Comparison of ENCODE assay signal across 16 cellular contexts in the genomic region with DNA sequence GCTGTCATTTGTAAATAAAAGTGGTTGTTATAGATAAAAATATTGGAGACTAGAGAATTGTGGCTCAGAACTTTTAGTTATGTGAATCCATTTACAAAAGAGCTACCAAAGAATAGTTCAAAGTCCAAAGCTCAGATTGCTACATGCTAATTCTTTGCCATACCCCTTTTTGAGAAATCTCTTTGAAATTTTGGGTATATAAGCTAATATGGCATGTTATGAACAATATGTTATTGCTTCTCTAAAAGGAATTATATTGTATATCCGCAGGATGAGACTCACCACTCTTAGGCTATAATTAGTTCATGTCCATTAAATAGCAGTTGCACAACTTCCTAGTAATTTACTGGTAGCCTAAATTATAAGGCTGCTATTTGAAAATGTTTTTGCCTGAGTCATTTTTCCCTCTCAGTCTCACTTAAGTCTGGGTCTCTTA.
DNase-seq lines count a peak whose midpoint lies in the region; ATAC-seq and TF ChIP-seq lines count a peak whose summit lies in the region.
"Had no signal": no experiment of that assay in that cellular context is flagged by ENCODE, and none has a peak within 500 bp of the region (broad histone marks: within the 10 kb centered on the region; RNA-seq: fewer than 3 reads in every experiment).

No MANE protein-coding gene starts in this region.

- H3K36me3 ChIP-seq in adipocyte (ENCODE audit: control insufficient read depth, insufficient read depth, low read length, severe bottlenecking) = no peaks in the 10 kb centered on the region
- H3K36me3 ChIP-seq in right lobe of liver = no peaks in the 10 kb centered on the region
- H3K36me3 ChIP-seq in lower lobe of right lung = no peaks in the 10 kb centered on the region
- H3K36me3 ChIP-seq: neural progenitor cell, WERI-Rb-1 had no signal

- intact Hi-C loops in right lobe of liver (cut with DNase I) (no loop called here), lower lobe of right lung (cut with DNase I) (no loop called here)

- peak; percentile 70 for DNase-seq in AG09309 (ENCODE audit: low read depth)
- peak; percentile 65 for DNase-seq in M059J (ENCODE audit: low read depth)
- peak; percentile 58 for DNase-seq in adipocyte (ENCODE audit: low read depth)
- DNase-seq in right lobe of liver = no peak
- no peak for DNase-seq in erythroblast (lab: John Stamatoyannopoulos, UW)
- DNase-seq in lower lobe of right lung = no peak
- no peak for DNase-seq in NCI-H748 (lab: John Stamatoyannopoulos, UW; ENCODE audit: unreplicated experiment)
- no peak for DNase-seq in NCI-H1694 (lab: John Stamatoyannopoulos, UW)
- DNase-seq: activated gamma-delta T cell; C1 segment of cervical spinal cord; DMS79 treated with DMSO at 0.1 percent for 48 hours; foreskin melanocyte; stimulated activated naive CD4-positive, alpha-beta T cell; WERI-Rb-1 had no signal

- TF ChIP-seq CTCF in AG09309 (IDR thresholded peaks at IDR 0.05; ENCODE audit: control insufficient read depth, insufficient read depth, low read depth, low read length, missing control alignments) (no peak), right lobe of liver (IDR thresholded peaks at IDR 0.05) (no peak), lower lobe of right lung (IDR thresholded peaks at IDR 0.05) (no peak)

- H3K27me3 ChIP-seq in adipocyte (replicated peaks; ENCODE audit: control insufficient read depth, insufficient read depth, low read length) (no peaks in the 10 kb centered on the region), right lobe of liver (no peaks in the 10 kb centered on the region), lower lobe of right lung (ENCODE audit: low read depth) (no peaks in the 10 kb centered on the region)
- H3K27me3 ChIP-seq: neural progenitor cell had no signal

- H3K4me3 ChIP-seq in AG09309 (ENCODE audit: control insufficient read depth, low read depth, low read length) = no peak overlapping the region
- H3K4me3 ChIP-seq in adipocyte (ENCODE audit: low read length) = peak overlapping the region; percentile 13
- peak overlapping the region in 2 of 3 donors; percentile 2 to 14 for H3K4me3 ChIP-seq in right lobe of liver
- H3K4me3 ChIP-seq in lower lobe of right lung = no peak overlapping the region
- H3K4me3 ChIP-seq: GM12878, neural progenitor cell had no signal

- H3K4me1 ChIP-seq in adipocyte (ENCODE audit: control insufficient read depth, insufficient read depth, low read length) (peaks cover 22% of the 10 kb centered on the region), right lobe of liver (peaks cover 0 to 28% (median 10%) of the 10 kb centered on the region in 4 donors), lower lobe of right lung (peaks cover 16% of the 10 kb centered on the region)

- H3K9ac ChIP-seq in adipocyte (ENCODE audit: low read length) = no peak overlapping the region
- H3K9ac ChIP-seq: neural progenitor cell had no signal

- H3K27ac ChIP-seq in right lobe of liver (peak overlapping the region; percentile 27 to 54 (median 50)), lower lobe of right lung (no peak overlapping the region)
- H3K27ac ChIP-seq: neural progenitor cell, WERI-Rb-1 had no signal

- TF ChIP-seq POLR2A in right lobe of liver (IDR thresholded peaks at IDR 0.05) (no peak), erythroblast (IDR thresholded peaks at IDR 0.05; ENCODE audit: low read length) (no peak)

- no peaks in the 10 kb centered on the region for H3K9me3 ChIP-seq in adipocyte (ENCODE audit: control insufficient read depth, low read length)
- H3K9me3 ChIP-seq in right lobe of liver = no peaks in the 10 kb centered on the region
- H3K9me3 ChIP-seq in lower lobe of right lung = no peaks in the 10 kb centered on the region

- peak; percentile 61 to 87 (median 71) for ATAC-seq in right lobe of liver
- no peak for ATAC-seq in lower lobe of right lung
- ATAC-seq: GM12878 had no signal

- WGBS in right lobe of liver (ENCODE audit: insufficient coverage, low coverage, low lambda C conversion rate, missing lambda C conversion rate) = 8% methylated on average over 1 of the region's 1 CpG

Comparison
In these comparisons a context has a peak if more than half of its experiments do, and no peak if none do; other contexts are left out.
1. DNase-seq: peak in AG09309 (single experiment), M059J (single experiment) and adipocyte (single experiment); none in right lobe of liver (0 of 3), erythroblast (0 of 2), lower lobe of right lung (single experiment), NCI-H748 (single experiment) and NCI-H1694 (single experiment).
2. H3K4me3 ChIP-seq: peak in adipocyte (single experiment) and right lobe of liver (2 of 3); none in AG09309 (single experiment) and lower lobe of right lung (single experiment).
3. ATAC-seq: peak in right lobe of liver (4 of 4); none in lower lobe of right lung (0 of 2).